In the genomic region with DNA sequence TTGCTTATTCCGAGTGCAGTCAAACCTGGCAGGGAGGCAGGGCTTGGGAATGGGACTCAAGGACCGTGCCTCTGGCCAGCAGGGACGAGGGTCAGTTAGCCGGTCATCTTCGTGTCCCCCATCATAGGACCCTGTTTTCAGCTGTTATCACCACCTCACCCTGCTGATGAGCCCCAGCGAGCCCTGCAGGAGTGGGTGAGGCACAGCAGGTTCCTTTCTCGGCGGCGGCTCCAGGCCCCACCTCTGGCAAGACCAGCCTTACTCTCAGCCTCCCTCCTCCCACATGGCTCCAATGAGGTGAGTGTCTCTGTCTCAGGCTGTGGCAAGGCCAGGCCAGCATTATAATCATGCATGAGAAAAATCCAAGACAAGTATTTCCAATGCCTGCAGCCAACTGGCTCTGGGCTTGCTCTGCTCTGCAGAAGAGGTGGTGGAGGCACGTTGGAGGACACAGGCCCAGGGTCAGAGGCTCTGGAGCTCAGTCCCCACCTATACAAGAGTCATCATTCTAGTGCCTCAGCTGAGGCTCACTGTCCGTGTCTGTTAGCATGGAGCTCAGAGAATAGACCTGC, we compare ENCODE assay signal across 1 cellular context.
TF ChIP-seq lines count a peak whose summit lies in the region.

No MANE protein-coding gene starts in this region.

TF ChIP-seq in H1, 55 proteins besides CTCF, POLR2A, EP300 and RAD21:
- TF ChIP-seq EGR1 (IDR thresholded peaks at IDR 0.05; ENCODE audit: borderline replicate concordance, low read depth, low read length): no peak
- no peak for TF ChIP-seq POLR2AphosphoS5 (IDR thresholded peaks at IDR 0.05; ENCODE audit: low read depth, low read length)
- no peak for TF ChIP-seq CHD1 (IDR thresholded peaks at IDR 0.05; ENCODE audit: low read depth, low read length)
- TF ChIP-seq, protein P1, sequence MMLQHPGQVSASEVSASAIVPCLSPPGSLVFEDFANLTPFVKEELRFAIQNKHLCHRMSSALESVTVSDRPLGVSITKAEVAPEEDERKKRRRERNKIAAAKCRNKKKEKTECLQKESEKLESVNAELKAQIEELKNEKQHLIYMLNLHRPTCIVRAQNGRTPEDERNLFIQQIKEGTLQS (IDR thresholded peaks at IDR 0.05; ENCODE audit: insufficient read depth, low read depth, low read length): no peak
- no peak for TF ChIP-seq NRF1 (IDR thresholded peaks at IDR 0.05; ENCODE audit: low read depth, low read length)
- no peak for TF ChIP-seq JUN (IDR thresholded peaks at IDR 0.05; ENCODE audit: low read depth, low read length)
- TF ChIP-seq HDAC2 (IDR thresholded peaks at IDR 0.05; ENCODE audit: borderline replicate concordance in 1 of 2, low read depth in 2 of 2, low read length in 2 of 2): no peak
- no peak for TF ChIP-seq RNF2 (IDR thresholded peaks at IDR 0.05; ENCODE audit: borderline replicate concordance, low read depth, low read length, missing control alignments, poor library complexity, severe bottlenecking)
- TF ChIP-seq HDAC6 (IDR thresholded peaks at IDR 0.05; ENCODE audit: low read depth, low read length): no peak
- no peak for TF ChIP-seq ZNF274 (IDR thresholded peaks at IDR 0.05; ENCODE audit: borderline replicate concordance, extremely low read depth, low read length)
- no peak for TF ChIP-seq MAFK (IDR thresholded peaks at IDR 0.05; ENCODE audit: low read depth, low read length)
- no peak for TF ChIP-seq POU5F1 (IDR thresholded peaks at IDR 0.05; ENCODE audit: low read depth, low read length)
- TF ChIP-seq CTBP2 (IDR thresholded peaks at IDR 0.05; ENCODE audit: borderline replicate concordance, insufficient read depth, insufficient read length, low read length): no peak
